33 cellular contexts compared by ENCODE assay signal in genomic region chr12:130154276-130154675, GRCh38. TPM values are rescaled to one million over a fixed set of nuclear protein-coding genes. Genes with fewer than 3 reads are reported as not detected.
"Had no signal": no experiment of that assay in that cellular context is flagged by ENCODE, and none has a peak within 500 bp of the region (broad histone marks: within the 10 kb centered on the region; RNA-seq: fewer than 3 reads in every experiment).

No MANE protein-coding gene starts in this region.

- ATAC-seq: activated CD4-positive, alpha-beta T cell treated with anti-CD3 and anti-CD28 coated beads for 36 hours; activated CD8-positive, alpha-beta memory T cell treated with anti-CD3 and anti-CD28 coated beads, Interleukin-2, amount 10 ng/mL, durations not matched to agents 7 days and 5 days; activated CD8-positive, alpha-beta T cell treated with anti-CD3 and anti-CD28 coated beads, Interleukin-2, amount 10 ng/mL, durations not matched to agents 7 days and 5 days; activated naive CD8-positive, alpha-beta T cell treated with anti-CD3 and anti-CD28 coated beads, Interleukin-2, amount 50 U/mL, for 24 hours; activated T-cell treated with anti-CD3 and anti-CD28 coated beads, Interleukin-2, amount 50 U/mL, for 72 hours; body of pancreas; effector memory CD8-positive, alpha-beta T cell; foreskin keratinocyte; gastrocnemius medialis; T-helper 17 cell had no signal

- H3K4me1 Mint-ChIP-seq: activated CD4-positive, alpha-beta T cell treated with anti-CD3 and anti-CD28 coated beads for 36 hours; activated CD4-positive, alpha-beta T cell treated with anti-CD3 and anti-CD28 coated beads, Interleukin-2, amount 10 ng/mL, durations not matched to agents 24 days and 14 days; activated CD8-positive, alpha-beta memory T cell treated with anti-CD3 and anti-CD28 coated beads, Interleukin-2, amount 10 ng/mL, durations not matched to agents 7 days and 5 days; activated naive CD4-positive, alpha-beta T cell treated with anti-CD3 and anti-CD28 coated beads, Interleukin-2, amount 50 U/mL, for 24 hours; activated naive CD8-positive, alpha-beta T cell treated with anti-CD3 and anti-CD28 coated beads for 36 hours; activated naive CD8-positive, alpha-beta T cell treated with anti-CD3 and anti-CD28 coated beads, Interleukin-2, amount 50 U/mL, for 24 hours; T-helper 17 cell had no signal

- FAIRE-seq: colon had no signal

- H3K27ac Mint-ChIP-seq: activated CD4-positive, alpha-beta memory T cell treated with anti-CD3 and anti-CD28 coated beads for 36 hours; activated CD4-positive, alpha-beta T cell treated with anti-CD3 and anti-CD28 coated beads for 36 hours; activated CD4-positive, alpha-beta T cell treated with anti-CD3 and anti-CD28 coated beads, Interleukin-2, amount 10 ng/mL, durations not matched to agents 24 days and 14 days; activated CD8-positive, alpha-beta memory T cell treated with anti-CD3 and anti-CD28 coated beads, Interleukin-2, amount 10 ng/mL, durations not matched to agents 7 days and 5 days; activated CD8-positive, alpha-beta T cell treated with anti-CD3 and anti-CD28 coated beads, Interleukin-2, amount 10 ng/mL, durations not matched to agents 7 days and 5 days; activated naive CD4-positive, alpha-beta T cell treated with anti-CD3 and anti-CD28 coated beads, Interleukin-2, amount 50 U/mL, for 24 hours; activated naive CD8-positive, alpha-beta T cell treated with anti-CD3 and anti-CD28 coated beads for 36 hours; activated naive CD8-positive, alpha-beta T cell treated with anti-CD3 and anti-CD28 coated beads, Interleukin-2, amount 50 U/mL, for 24 hours; activated T-cell treated with anti-CD3 and anti-CD28 coated beads, Interleukin-2, amount 50 U/mL, for 24 hours; activated T-cell treated with anti-CD3 and anti-CD28 coated beads, Interleukin-2, amount 50 U/mL, for 72 hours; effector memory CD8-positive, alpha-beta T cell; T-helper 17 cell had no signal

- H3K36me3 ChIP-seq: adrenal gland, esophagus muscularis mucosa, gastrocnemius medialis had no signal

- H3K4me3 ChIP-seq: adrenal gland, body of pancreas, esophagus muscularis mucosa, gastrocnemius medialis had no signal

- H3K27me3 Mint-ChIP-seq: activated CD8-positive, alpha-beta memory T cell treated with anti-CD3 and anti-CD28 coated beads, Interleukin-2, amount 10 ng/mL, durations not matched to agents 7 days and 5 days had no signal

- H3K27me3 ChIP-seq: foreskin keratinocyte had no signal

- H3K9me3 ChIP-seq: adrenal gland, body of pancreas, esophagus muscularis mucosa, gastrocnemius medialis had no signal

- H3K4me3 Mint-ChIP-seq: activated CD4-positive, alpha-beta memory T cell treated with anti-CD3 and anti-CD28 coated beads for 36 hours; activated CD4-positive, alpha-beta T cell treated with anti-CD3 and anti-CD28 coated beads for 36 hours; activated CD4-positive, alpha-beta T cell treated with anti-CD3 and anti-CD28 coated beads, Interleukin-2, amount 10 ng/mL, durations not matched to agents 24 days and 14 days; activated CD8-positive, alpha-beta memory T cell treated with anti-CD3 and anti-CD28 coated beads, Interleukin-2, amount 10 ng/mL, durations not matched to agents 7 days and 5 days; activated CD8-positive, alpha-beta T cell treated with anti-CD3 and anti-CD28 coated beads, Interleukin-2, amount 10 ng/mL, durations not matched to agents 7 days and 5 days; activated naive CD4-positive, alpha-beta T cell treated with anti-CD3 and anti-CD28 coated beads, Interleukin-2, amount 50 U/mL, for 24 hours; activated naive CD8-positive, alpha-beta T cell treated with anti-CD3 and anti-CD28 coated beads for 36 hours; activated naive CD8-positive, alpha-beta T cell treated with anti-CD3 and anti-CD28 coated beads, Interleukin-2, amount 50 U/mL, for 24 hours; activated T-cell treated with anti-CD3 and anti-CD28 coated beads, Interleukin-2, amount 50 U/mL, for 24 hours; activated T-cell treated with anti-CD3 and anti-CD28 coated beads, Interleukin-2, amount 50 U/mL, for 72 hours; effector memory CD8-positive, alpha-beta T cell; T-helper 17 cell had no signal

- H3K27ac ChIP-seq: adrenal gland, body of pancreas, esophagus muscularis mucosa, foreskin keratinocyte, gastrocnemius medialis had no signal

- H3K9me3 Mint-ChIP-seq: activated CD4-positive, alpha-beta memory T cell treated with anti-CD3 and anti-CD28 coated beads for 36 hours; activated CD4-positive, alpha-beta T cell treated with anti-CD3 and anti-CD28 coated beads, Interleukin-2, amount 10 ng/mL, durations not matched to agents 24 days and 14 days; activated naive CD4-positive, alpha-beta T cell treated with anti-CD3 and anti-CD28 coated beads, Interleukin-2, amount 50 U/mL, for 24 hours; activated naive CD8-positive, alpha-beta T cell treated with anti-CD3 and anti-CD28 coated beads for 36 hours; activated naive CD8-positive, alpha-beta T cell treated with anti-CD3 and anti-CD28 coated beads, Interleukin-2, amount 50 U/mL, for 24 hours; activated T-cell treated with anti-CD3 and anti-CD28 coated beads, Interleukin-2, amount 50 U/mL, for 24 hours; activated T-cell treated with anti-CD3 and anti-CD28 coated beads, Interleukin-2, amount 50 U/mL, for 72 hours had no signal

- DNase-seq: activated CD4-positive, alpha-beta memory T cell treated with anti-CD3 and anti-CD28 coated beads for 36 hours; activated CD4-positive, alpha-beta T cell treated with anti-CD3 and anti-CD28 coated beads for 36 hours; activated CD4-positive, alpha-beta T cell treated with anti-CD3 and anti-CD28 coated beads, Interleukin-2, amount 10 ng/mL, durations not matched to agents 24 days and 14 days; activated CD4-positive, CD25-positive, alpha-beta regulatory T cell; activated CD4-positive, CD25-positive, alpha-beta regulatory T cell treated with anti-CD3 and anti-CD28 coated beads, Interleukin-2, amount 50 U/mL, for 72 hours; activated CD8-positive, alpha-beta memory T cell treated with anti-CD3 and anti-CD28 coated beads, Interleukin-2, amount 10 ng/mL, durations not matched to agents 7 days and 5 days; activated CD8-positive, alpha-beta memory T cell treated with anti-CD3 and anti-CD28 coated beads, Interleukin-2, amount 50 U/mL, for 4 hours; activated CD8-positive, alpha-beta T cell treated with anti-CD3 and anti-CD28 coated beads, Interleukin-2, amount 10 ng/mL, durations not matched to agents 7 days and 5 days; activated gamma-delta T cell; activated naive CD4-positive, alpha-beta T cell treated with Interleukin-2 at 50 U/mL for 16 hours; activated naive CD8-positive, alpha-beta T cell treated with anti-CD3 and anti-CD28 coated beads for 36 hours; activated naive CD8-positive, alpha-beta T cell treated with anti-CD3 and anti-CD28 coated beads, Interleukin-2, amount 50 U/mL, for 24 hours; activated T-cell treated with anti-CD3 and anti-CD28 coated beads for 4 hours; activated T-cell treated with anti-CD3 and anti-CD28 coated beads, Interleukin-2, amount 50 U/mL, for 24 hours; activated T-cell treated with anti-CD3 and anti-CD28 coated beads, Interleukin-2, amount 50 U/mL, for 72 hours; adrenal gland; amygdala; body of pancreas; caudate nucleus; cortex of kidney; dermis blood vessel endothelial cell; effector CD4-positive, alpha-beta T cell; effector memory CD8-positive, alpha-beta T cell; erythroblast; foreskin keratinocyte; gastrocnemius medialis; head of caudate nucleus; T-helper 1 cell; T-helper 17 cell had no signal

- H3K4me1 ChIP-seq: adrenal gland, body of pancreas, esophagus muscularis mucosa, foreskin keratinocyte, gastrocnemius medialis had no signal

- H3K36me3 Mint-ChIP-seq: activated CD4-positive, alpha-beta memory T cell treated with anti-CD3 and anti-CD28 coated beads for 36 hours; activated CD8-positive, alpha-beta memory T cell treated with anti-CD3 and anti-CD28 coated beads, Interleukin-2, amount 10 ng/mL, durations not matched to agents 7 days and 5 days; activated naive CD4-positive, alpha-beta T cell treated with anti-CD3 and anti-CD28 coated beads, Interleukin-2, amount 50 U/mL, for 24 hours; activated naive CD8-positive, alpha-beta T cell treated with anti-CD3 and anti-CD28 coated beads for 36 hours had no signal

RNA-seq across cellular contexts. Expression of gene FZD10, which starts 8.0 kb away (rescaled TPM):
- total RNA-seq: activated CD4-positive, alpha-beta memory T cell treated with anti-CD3 and anti-CD28 coated beads for 36 hours; activated CD4-positive, alpha-beta T cell treated with anti-CD3 and anti-CD28 coated beads for 36 hours; activated CD4-positive, alpha-beta T cell treated with anti-CD3 and anti-CD28 coated beads, Interleukin-2, amount 10 ng/mL, durations not matched to agents 24 days and 14 days; activated CD8-positive, alpha-beta memory T cell treated with anti-CD3 and anti-CD28 coated beads for 36 hours; activated CD8-positive, alpha-beta memory T cell treated with anti-CD3 and anti-CD28 coated beads, Interleukin-2, amount 10 ng/mL, durations not matched to agents 7 days and 5 days; activated CD8-positive, alpha-beta T cell treated with anti-CD3 and anti-CD28 coated beads, Interleukin-2, amount 10 ng/mL, durations not matched to agents 7 days and 5 days; activated naive CD8-positive, alpha-beta T cell treated with anti-CD3 and anti-CD28 coated beads for 36 hours; activated T-cell treated with anti-CD3 and anti-CD28 coated beads, Interleukin-2, amount 50 U/mL, for 72 hours; T-helper 17 cell had no signal
